15 cellular contexts compared by ENCODE assay signal in the genomic region with DNA sequence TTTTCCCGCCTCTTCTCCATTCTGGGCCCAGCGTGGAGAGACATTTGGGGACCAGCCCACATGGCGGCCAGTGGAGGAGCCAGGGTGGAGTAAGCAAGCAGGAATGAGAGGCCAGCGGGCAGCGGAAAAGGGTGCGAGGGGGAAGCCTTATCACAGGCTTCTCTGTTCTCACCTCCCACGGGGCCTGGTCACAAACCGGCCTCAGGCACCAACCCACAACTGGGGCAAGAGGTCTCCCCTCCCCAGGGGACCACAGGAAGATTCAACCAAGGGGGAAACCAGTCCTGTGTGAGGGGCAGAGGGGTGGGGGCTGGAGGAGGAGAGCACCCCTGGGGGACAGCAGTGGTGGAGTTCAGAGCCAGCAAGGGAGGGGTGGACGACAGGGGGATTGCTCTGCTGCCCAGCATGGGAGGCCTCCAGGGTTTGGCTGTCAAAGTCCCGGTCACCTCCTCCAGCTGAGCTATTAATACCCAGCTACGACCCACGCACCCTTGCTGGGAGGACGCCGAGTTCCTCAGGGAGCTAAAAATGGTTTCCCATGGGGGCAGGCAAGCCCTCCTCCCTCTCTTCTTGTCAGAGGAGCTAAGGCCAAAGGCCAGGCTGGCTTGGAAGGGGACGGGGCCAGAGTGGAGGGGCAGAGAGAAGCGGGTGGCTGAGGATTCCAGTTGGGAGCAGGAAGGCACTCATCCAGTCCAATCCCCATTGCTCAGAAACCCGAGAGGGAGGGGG. TPM values are rescaled to one million over a fixed set of nuclear protein-coding genes. Genes with fewer than 3 reads are reported as not detected.
DNase-seq lines count a peak whose midpoint lies in the region; ATAC-seq and TF ChIP-seq lines count a peak whose summit lies in the region.
"Had no signal": no experiment of that assay in that cellular context is flagged by ENCODE, and none has a peak within 500 bp of the region (broad histone marks: within the 10 kb centered on the region; RNA-seq: fewer than 3 reads in every experiment).

No MANE protein-coding gene starts in this region.

- H3K9me3 ChIP-seq in BLaER1 treated with 17β-estradiol and CSF1 and Interleukin-3, amounts not matched to agents 10 nM and 100 nM (replicated peaks in 1 of 11) = no peaks in the 10 kb centered on the region
- no peaks in the 10 kb centered on the region for H3K9me3 ChIP-seq in gastrocnemius medialis
- H3K9me3 ChIP-seq in CD8-positive, alpha-beta memory T cell (ENCODE audit: low read length) = no peaks in the 10 kb centered on the region
- H3K9me3 ChIP-seq: A549, MG63 had no signal

- no peaks in the 10 kb centered on the region for H4K20me1 ChIP-seq in BLaER1 treated with 17β-estradiol and CSF1 and Interleukin-3, amounts not matched to agents 10 nM and 100 nM

- H3K4me3 ChIP-seq in BLaER1 treated with 17β-estradiol and CSF1 and Interleukin-3, amounts not matched to agents 10 nM and 100 nM = peak overlapping the region in 3 of 10 experiments; percentile 17 to 34 (median 33); a peak in 2 of 20 replicates
- H3K4me3 ChIP-seq in gastrocnemius medialis = no peak overlapping the region
- no peak overlapping the region for H3K4me3 ChIP-seq in CD8-positive, alpha-beta memory T cell (ENCODE audit: low read length)
- H3K4me3 ChIP-seq: A549, MG63 had no signal

- peak overlapping the region; percentile 20 to 62 (median 52); a peak in 19 of 22 replicates for H3K9ac ChIP-seq in BLaER1 treated with 17β-estradiol and CSF1 and Interleukin-3, amounts not matched to agents 10 nM and 100 nM

- no peaks in the 10 kb centered on the region for H3K36me3 Mint-ChIP-seq in CD8-positive, alpha-beta memory T cell
- H3K36me3 Mint-ChIP-seq: mesothelial cell of epicardium; stimulated activated memory B cell treated with anti-CD40 and anti-IgM and Interleukin-4, amounts not matched to agents 10 μg/mL and 1 μg/mL and 100 μg/mL, for 72 hours had no signal

- POLR2A ChIA-PET in CD8-positive, alpha-beta memory T cell (lab: Charles Lee) = no interaction called here

- no peak overlapping the region for H3K4me3 Mint-ChIP-seq in CD8-positive, alpha-beta memory T cell
- H3K4me3 Mint-ChIP-seq: mesothelial cell of epicardium; stimulated activated memory B cell treated with anti-CD40 and anti-IgM and Interleukin-4, amounts not matched to agents 10 μg/mL and 1 μg/mL and 100 μg/mL, for 72 hours had no signal

- peaks cover 0 to 1% of the 10 kb centered on the region in 2 donors for H3K27me3 Mint-ChIP-seq in CD8-positive, alpha-beta memory T cell

- H3K36me3 ChIP-seq in BLaER1 treated with 17β-estradiol and CSF1 and Interleukin-3, amounts not matched to agents 10 nM and 100 nM = no peaks in the 10 kb centered on the region
- no peaks in the 10 kb centered on the region for H3K36me3 ChIP-seq in gastrocnemius medialis
- no peaks in the 10 kb centered on the region for H3K36me3 ChIP-seq in CD8-positive, alpha-beta memory T cell (ENCODE audit: insufficient read depth, low read length)
- H3K36me3 ChIP-seq: MG63 had no signal

- peak overlapping the region in 10 of 11 experiments; percentile 1 to 71 (median 54); a peak in 18 of 22 replicates for H3K27ac ChIP-seq in BLaER1 treated with 17β-estradiol and CSF1 and Interleukin-3, amounts not matched to agents 10 nM and 100 nM
- peak overlapping the region; percentile 39 for H3K27ac ChIP-seq in cingulate gyrus (ENCODE audit: low read depth, low read length)
- H3K27ac ChIP-seq in gastrocnemius medialis = peak overlapping the region; percentile 95 to 98 (median 96)
- H3K27ac ChIP-seq in CD8-positive, alpha-beta memory T cell (ENCODE audit: low read depth, low read length) = no peak overlapping the region
- H3K27ac ChIP-seq: A549 had no signal

- in situ Hi-C loops in gastrocnemius medialis (cut with MboI; ENCODE audit: low sequenced_read_pairs in 4 of 4) = no loop called here

- TF ChIP-seq CTCF in gastrocnemius medialis (IDR thresholded peaks at IDR 0.05 in 4 of 5, conservative IDR thresholded peaks at IDR 0.05 in 1 of 5) = no peak

- H3K4me2 ChIP-seq in BLaER1 treated with 17β-estradiol and CSF1 and Interleukin-3, amounts not matched to agents 10 nM and 100 nM = peak overlapping the region; percentile 75 to 98 (median 86)
- H3K4me2 ChIP-seq: A549 had no signal

- H3K4me1 ChIP-seq in BLaER1 treated with 17β-estradiol and CSF1 and Interleukin-3, amounts not matched to agents 10 nM and 100 nM = peaks cover 77 to 100% (median 100%) of the 10 kb centered on the region in 10 experiments
- peaks cover 86 to 93% of the 10 kb centered on the region in 2 donors for H3K4me1 ChIP-seq in gastrocnemius medialis
- H3K4me1 ChIP-seq in CD8-positive, alpha-beta memory T cell (ENCODE audit: insufficient read depth, low read length) = no peaks in the 10 kb centered on the region
- H3K4me1 ChIP-seq: A549 had no signal

- H3K27ac Mint-ChIP-seq in CD8-positive, alpha-beta memory T cell = no peak overlapping the region
- H3K27ac Mint-ChIP-seq: mesothelial cell of epicardium; stimulated activated memory B cell treated with anti-CD40 and anti-IgM and Interleukin-4, amounts not matched to agents 10 μg/mL and 1 μg/mL and 100 μg/mL, for 72 hours had no signal

- peak; percentile 78 to 82 for TF ChIP-seq POLR2A in gastrocnemius medialis (IDR thresholded peaks at IDR 0.05)

- peaks cover 0 to 3% (median 0%) of the 10 kb centered on the region in 11 experiments; a peak in 1 of 22 replicates for H3K27me3 ChIP-seq in BLaER1 treated with 17β-estradiol and CSF1 and Interleukin-3, amounts not matched to agents 10 nM and 100 nM
- H3K27me3 ChIP-seq in gastrocnemius medialis = no peaks in the 10 kb centered on the region
- H3K27me3 ChIP-seq in CD8-positive, alpha-beta memory T cell (ENCODE audit: insufficient read depth, low read length, poor library complexity, severe bottlenecking) = no peaks in the 10 kb centered on the region
- H3K27me3 ChIP-seq: MG63 had no signal

- intact Hi-C loops in gastrocnemius medialis (cut with DNase I; ENCODE audit: low total_unique reads) = no loop called here

- DNase-seq in hepatic stellate cell (ENCODE audit: low spot score) (peak; percentile 75), gastrocnemius medialis (peak; percentile 89 to 98), NCI-H2171 treated with DMSO at 0.1 percent for 48 hours (lab: John Stamatoyannopoulos, UW) (no peak)
- DNase-seq in activated effector memory CD4-positive, alpha-beta T cell treated with anti-CD3 and anti-CD28 coated beads, Interleukin-2, amount 50 U/mL, for 16 hours = no peak
- DNase-seq in activated CD4-positive, alpha-beta T cell treated with anti-CD3 and anti-CD28 coated beads for 1 hour = no peak
- no peak for DNase-seq in CD8-positive, alpha-beta memory T cell
- DNase-seq: activated CD8-positive, alpha-beta memory T cell treated with anti-CD3 and anti-CD28 coated beads for 24 hours; activated naive CD4-positive, alpha-beta T cell treated with Interleukin-2 at 50 U/mL for 16 hours; MG63; stimulated activated CD4-positive, alpha-beta T cell treated with anti-CD3 and anti-CD28 coated beads, Interleukin-4, amount 100 ng/mL, for 24 hours had no signal

- no peaks in the 10 kb centered on the region for H3K9me3 Mint-ChIP-seq in CD8-positive, alpha-beta memory T cell
- H3K9me3 Mint-ChIP-seq: mesothelial cell of epicardium; stimulated activated memory B cell treated with anti-CD40 and anti-IgM and Interleukin-4, amounts not matched to agents 10 μg/mL and 1 μg/mL and 100 μg/mL, for 72 hours had no signal

- no peaks in the 10 kb centered on the region for H3K4me1 Mint-ChIP-seq in CD8-positive, alpha-beta memory T cell

- CTCF ChIA-PET in CD8-positive, alpha-beta memory T cell (lab: Charles Lee) = no interaction called here

- ATAC-seq in gastrocnemius medialis = peak; percentile 64 to 73
- ATAC-seq: A549; stimulated activated memory B cell treated with anti-CD40 and anti-IgM and Interleukin-4, amounts not matched to agents 10 μg/mL and 1 μg/mL and 100 μg/mL, for 72 hours had no signal

RNA-seq across cellular contexts. Expression of gene RPL29, which starts 23.8 kb away (rescaled TPM):
- 1,000 to 10,000 TPM; 1,885 to 2,483 (median 2,154) TPM for total RNA-seq in gastrocnemius medialis
- total RNA-seq in CD8-positive, alpha-beta memory T cell = 1,000 to 10,000 TPM; 1,367 to 1,382 TPM
- 1,261 TPM for polyA plus RNA-seq in CD8-positive, alpha-beta memory T cell

RNA-seq across cellular contexts. Expression of gene ACY1, which starts 36.2 kb away (rescaled TPM):
- total RNA-seq in gastrocnemius medialis = 10 to 100 TPM; 33.5 to 79.3 (median 43.2) TPM
- 10 to 100 TPM; 46.1 to 49.0 TPM for total RNA-seq in CD8-positive, alpha-beta memory T cell
- 13.8 TPM for polyA plus RNA-seq in CD8-positive, alpha-beta memory T cell

RNA-seq across cellular contexts. Expression of gene DUSP7, which starts 36.9 kb away (rescaled TPM):
- 10 to 100 TPM; 14.0 to 39.7 (median 26.3) TPM for total RNA-seq in gastrocnemius medialis
- total RNA-seq in CD8-positive, alpha-beta memory T cell = 10 to 100 TPM; 26.3 to 27.2 TPM
- 7.2 TPM for polyA plus RNA-seq in CD8-positive, alpha-beta memory T cell

RNA-seq across cellular contexts. Expression of gene ABHD14A, which starts 44.7 kb away (rescaled TPM):
- total RNA-seq in gastrocnemius medialis = 10 to 100 TPM in 3 of 4 donors, 1 to 10 TPM in 1; 8.7 to 37.9 (median 29.9) TPM
- 10 to 100 TPM; 14.4 to 16.0 TPM for total RNA-seq in CD8-positive, alpha-beta memory T cell
- 117 TPM for polyA plus RNA-seq in CD8-positive, alpha-beta memory T cell

RNA-seq across cellular contexts. Expression of gene ABHD14B, which starts 45.7 kb away (rescaled TPM):
- total RNA-seq in gastrocnemius medialis = 10 to 100 TPM; 11.2 to 21.0 (median 17.2) TPM
- total RNA-seq in CD8-positive, alpha-beta memory T cell = 10 to 100 TPM; 56.1 to 56.7 TPM
- 97.2 TPM for polyA plus RNA-seq in CD8-positive, alpha-beta memory T cell

Comparison
In these comparisons a context has a peak if more than half of its experiments do, and no peak if none do; other contexts are left out.
1. DNase-seq: peak in hepatic stellate cell (single experiment) and gastrocnemius medialis (2 of 2); none in activated effector memory CD4-positive, alpha-beta T cell treated with anti-CD3 and anti-CD28 coated beads, Interleukin-2, amount 50 U/mL, for 16 hours (single experiment), activated CD4-positive, alpha-beta T cell treated with anti-CD3 and anti-CD28 coated beads for 1 hour (single experiment), NCI-H2171 treated with DMSO at 0.1 percent for 48 hours (single experiment) and CD8-positive, alpha-beta memory T cell (0 of 5).